ENCODE assay signal across 1 cellular context in the genomic region with DNA sequence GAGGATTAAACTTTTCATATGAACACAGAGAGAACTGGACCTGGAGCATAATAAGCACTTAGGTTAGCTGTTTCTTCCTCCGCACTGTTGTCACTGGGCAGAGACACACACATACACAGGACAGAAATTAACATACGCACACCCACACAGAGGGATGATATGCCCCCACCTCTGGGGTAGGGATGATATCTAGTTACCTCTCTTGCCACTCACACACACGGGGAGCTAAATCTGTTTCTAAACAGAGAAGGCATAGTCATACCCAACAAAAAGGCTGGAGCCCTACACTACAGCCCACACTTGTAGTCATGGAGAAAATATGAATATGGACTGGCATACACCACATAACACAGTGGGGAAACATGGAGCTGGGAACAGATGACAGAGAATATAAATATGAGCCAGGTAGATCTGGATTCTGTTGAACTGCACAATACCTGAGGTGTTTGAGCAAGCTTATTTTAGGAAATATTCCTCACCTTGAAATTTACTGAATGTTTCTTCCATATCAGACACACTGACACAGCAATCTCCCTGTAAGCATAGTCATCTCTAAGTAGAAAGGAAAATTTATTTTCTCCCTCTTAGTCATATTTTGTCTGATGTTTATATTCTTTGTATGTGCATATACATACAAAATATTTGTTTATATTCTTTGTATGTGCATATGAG.
TF ChIP-seq lines count a peak whose summit lies in the region.

No MANE protein-coding gene starts in this region.

TF ChIP-seq in HepG2, 621 proteins besides CTCF, POLR2A, EP300 and RAD21:
- 0 out of 2 replicates have a peak, but pooled peaks have one; percentile 33 for TF ChIP-seq ZSCAN22 (CRISPR knock-in tag; IDR thresholded peaks at IDR 0.05)
- 0 out of 2 replicates have a peak, but pooled peaks have one; percentile 29 for TF ChIP-seq ATF5 (CRISPR knock-in tag; IDR thresholded peaks at IDR 0.05; ENCODE audit: low read depth)
- TF ChIP-seq STAT6 (CRISPR knock-in tag; IDR thresholded peaks at IDR 0.05; ENCODE audit: borderline replicate concordance) = no peak
- 0 out of 2 replicates have a peak, but pooled peaks have one; percentile 24 for TF ChIP-seq ZNF609 (CRISPR knock-in tag; IDR thresholded peaks at IDR 0.05; ENCODE audit: borderline replicate concordance)
- no peak for TF ChIP-seq POLR2G (IDR thresholded peaks at IDR 0.05; ENCODE audit: low read depth, low read length)
- 0 out of 2 replicates have a peak, but pooled peaks have one; percentile 30 for TF ChIP-seq ZNF577 (CRISPR knock-in tag; IDR thresholded peaks at IDR 0.05; ENCODE audit: borderline replicate concordance, low read depth)
- TF ChIP-seq RORA (CRISPR knock-in tag; IDR thresholded peaks at IDR 0.05) = no peak
- TF ChIP-seq, protein P1, sequence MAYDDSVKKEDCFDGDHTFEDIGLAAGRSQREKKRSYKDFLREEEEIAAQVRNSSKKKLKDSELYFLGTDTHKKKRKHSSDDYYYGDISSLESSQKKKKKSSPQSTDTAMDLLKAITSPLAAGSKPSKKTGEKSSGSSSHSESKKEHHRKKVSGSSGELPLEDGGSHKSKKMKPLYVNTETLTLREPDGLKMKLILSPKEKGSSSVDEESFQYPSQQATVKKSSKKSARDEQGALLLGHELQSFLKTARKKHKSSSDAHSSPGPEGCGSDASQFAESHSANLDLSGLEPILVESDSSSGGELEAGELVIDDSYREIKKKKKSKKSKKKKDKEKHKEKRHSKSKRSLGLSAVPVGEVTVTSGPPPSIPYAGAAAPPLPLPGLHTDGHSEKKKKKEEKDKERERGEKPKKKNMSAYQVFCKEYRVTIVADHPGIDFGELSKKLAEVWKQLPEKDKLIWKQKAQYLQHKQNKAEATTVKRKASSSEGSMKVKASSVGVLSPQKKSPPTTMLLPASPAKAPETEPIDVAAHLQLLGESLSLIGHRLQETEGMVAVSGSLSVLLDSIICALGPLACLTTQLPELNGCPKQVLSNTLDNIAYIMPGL (CRISPR knock-in tag; IDR thresholded peaks at IDR 0.05; ENCODE audit: borderline replicate concordance in 1 of 2, low read depth in 1 of 2) = 0 out of 4 replicates have a peak, but pooled peaks of 1 of the 2 experiments have one; percentile 20
- peak; percentile 69; the same call in 1 of the 2 replicates for TF ChIP-seq ZNF383 (CRISPR knock-in tag; IDR thresholded peaks at IDR 0.05; ENCODE audit: borderline replicate concordance)
- TF ChIP-seq ZNF605 (CRISPR knock-in tag; IDR thresholded peaks at IDR 0.05) = no peak
- TF ChIP-seq ZNF510 (CRISPR knock-in tag; IDR thresholded peaks at IDR 0.05; ENCODE audit: low read depth) = 0 out of 2 replicates have a peak, but pooled peaks have one; percentile 67
- TF ChIP-seq TAF1 (CRISPR knock-in tag; IDR thresholded peaks at IDR 0.05) = no peak
- TF ChIP-seq HOXA5 (CRISPR knock-in tag; IDR thresholded peaks at IDR 0.05) = no peak
- TF ChIP-seq ZNF34 (CRISPR knock-in tag; IDR thresholded peaks at IDR 0.05; ENCODE audit: borderline replicate concordance) = 0 out of 2 replicates have a peak, but pooled peaks have one; percentile 43
- TF ChIP-seq ZNF343 (CRISPR knock-in tag; IDR thresholded peaks at IDR 0.05) = 0 out of 2 replicates have a peak, but pooled peaks have one; percentile 39
- TF ChIP-seq ZNF142 (CRISPR knock-in tag; IDR thresholded peaks at IDR 0.05) = no peak
- no peak for TF ChIP-seq TGIF2 (CRISPR knock-in tag; IDR thresholded peaks at IDR 0.05)
- TF ChIP-seq ZNF781 (CRISPR knock-in tag; IDR thresholded peaks at IDR 0.05; ENCODE audit: borderline replicate concordance, not compliant biosample characterization) = no peak
- TF ChIP-seq RCOR2 (CRISPR knock-in tag; IDR thresholded peaks at IDR 0.05) = no peak
- no peak for TF ChIP-seq ZBTB25 (CRISPR knock-in tag; IDR thresholded peaks at IDR 0.05)
- no peak for TF ChIP-seq ZNF335 (CRISPR knock-in tag; IDR thresholded peaks at IDR 0.05)
- TF ChIP-seq HNRNPK (IDR thresholded peaks at IDR 0.05; ENCODE audit: low read depth, low read length, poor library complexity, severe bottlenecking) = no peak
- peak; percentile 14 for TF ChIP-seq AGO2 (optimal IDR thresholded peaks at IDR 0.05; ENCODE audit: low read depth, low read length)
- TF ChIP-seq ZFAT (CRISPR knock-in tag; conservative IDR thresholded peaks at IDR 0.05) = no peak
- TF ChIP-seq, protein P2, sequence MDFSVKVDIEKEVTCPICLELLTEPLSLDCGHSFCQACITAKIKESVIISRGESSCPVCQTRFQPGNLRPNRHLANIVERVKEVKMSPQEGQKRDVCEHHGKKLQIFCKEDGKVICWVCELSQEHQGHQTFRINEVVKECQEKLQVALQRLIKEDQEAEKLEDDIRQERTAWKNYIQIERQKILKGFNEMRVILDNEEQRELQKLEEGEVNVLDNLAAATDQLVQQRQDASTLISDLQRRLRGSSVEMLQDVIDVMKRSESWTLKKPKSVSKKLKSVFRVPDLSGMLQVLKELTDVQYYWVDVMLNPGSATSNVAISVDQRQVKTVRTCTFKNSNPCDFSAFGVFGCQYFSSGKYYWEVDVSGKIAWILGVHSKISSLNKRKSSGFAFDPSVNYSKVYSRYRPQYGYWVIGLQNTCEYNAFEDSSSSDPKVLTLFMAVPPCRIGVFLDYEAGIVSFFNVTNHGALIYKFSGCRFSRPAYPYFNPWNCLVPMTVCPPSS (IDR thresholded peaks at IDR 0.05) = no peak
- TF ChIP-seq ZNF232 (CRISPR knock-in tag; IDR thresholded peaks at IDR 0.05; ENCODE audit: borderline replicate concordance) = no peak
- peak; percentile 82 for TF ChIP-seq RBM22 (optimal IDR thresholded peaks at IDR 0.05; ENCODE audit: low read length)
